In genomic region chr12:50025187-50026059, GRCh38 we compare ENCODE assay signal across 8 cellular contexts. TPM values are rescaled to one million over a fixed set of nuclear protein-coding genes. Genes with fewer than 3 reads are reported as not detected.
DNase-seq lines count a peak whose midpoint lies in the region; ATAC-seq, FAIRE-seq and TF ChIP-seq lines count a peak whose summit lies in the region.

RACGAP1 (minus strand) TSS chr12:50025494; CDS start chr12:50016715, 8,779 bp downstream.

- peaks cover 11 to 22% of the 10 kb centered on the region in 2 donors for H3K4me1 Mint-ChIP-seq in natural killer cell treated with Interleukin-12 subunit alpha and Interleukin-12 subunit beta and Interleukin-15 and Interleukin-18, amount 100 ng/mL, for 72 hours (ENCODE audit: low read depth in 2 of 2)

- peak within 1 kb of the TSS; percentile 81 for H3K4me2 ChIP-seq in Loucy (ENCODE audit: low read depth, low read length, poor library complexity, severe bottlenecking)

- no peaks in the 10 kb centered on the region for H3K27me3 Mint-ChIP-seq in natural killer cell treated with Interleukin-12 subunit alpha and Interleukin-12 subunit beta and Interleukin-15 and Interleukin-18, amount 100 ng/mL, for 72 hours

- no peaks in the 10 kb centered on the region for H3K36me3 ChIP-seq in Loucy (ENCODE audit: insufficient read depth, low read length)

- H3K4me3 Mint-ChIP-seq in natural killer cell treated with Interleukin-12 subunit alpha and Interleukin-12 subunit beta and Interleukin-15 and Interleukin-18, amount 100 ng/mL, for 72 hours, result peak within 1 kb of the TSS; percentile 99

- H3K27ac Mint-ChIP-seq in natural killer cell treated with Interleukin-12 subunit alpha and Interleukin-12 subunit beta and Interleukin-15 and Interleukin-18, amount 100 ng/mL, for 72 hours, result peak within 1 kb of the TSS; percentile 88 to 95

- peak; percentile 99 for ATAC-seq in natural killer cell treated with Interleukin-12 subunit alpha and Interleukin-12 subunit beta and Interleukin-15 and Interleukin-18, amount 100 ng/mL, for 72 hours
- ATAC-seq in stimulated activated naive CD8-positive, alpha-beta T cell treated with anti-CD3 and anti-CD28 coated beads, Interleukin-15, Interleukin-2, amounts not matched to agents 100 U/mL and 50 U/mL, for 24 hours, result peak; percentile 98

- DNase-seq in EL, result peak; percentile 99
- DNase-seq in H54 (ENCODE audit: insufficient read length, low spot score), result peak; percentile 90
- DNase-seq in activated T-helper 9 cell treated with anti-CD3 and anti-CD28 coated beads, Interleukin-2, amount 50 U/mL, for 16 hours (ENCODE audit: low read depth), result peak; percentile 90
- peak; percentile 99 for DNase-seq in fibroblast of pulmonary artery (ENCODE audit: low read depth)
- DNase-seq in natural killer cell treated with Interleukin-12 subunit alpha and Interleukin-12 subunit beta and Interleukin-15 and Interleukin-18, amount 100 ng/mL, for 72 hours (ENCODE audit: low spot score), result peak; percentile 97
- peak; percentile 94 for DNase-seq in stimulated activated naive CD8-positive, alpha-beta T cell treated with anti-CD3 and anti-CD28 coated beads, Interleukin-15, Interleukin-2, amounts not matched to agents 100 U/mL and 50 U/mL, for 24 hours

- peaks cover 7% of the 10 kb centered on the region for H3K27me3 ChIP-seq in Loucy (ENCODE audit: insufficient read depth, low read length, poor library complexity, severe bottlenecking)

- peak within 1 kb of the TSS; percentile 97 for H3K9ac ChIP-seq in Loucy (ENCODE audit: low read depth, low read length, poor library complexity, severe bottlenecking)

- peaks cover 23% of the 10 kb centered on the region for H4K20me1 ChIP-seq in Loucy (ENCODE audit: insufficient read depth, low read length, poor library complexity, severe bottlenecking)

- no peaks in the 10 kb centered on the region for H3K9me2 ChIP-seq in Loucy (replicated peaks; ENCODE audit: low read depth, low read length)

- H3K9me3 Mint-ChIP-seq in natural killer cell treated with Interleukin-12 subunit alpha and Interleukin-12 subunit beta and Interleukin-15 and Interleukin-18, amount 100 ng/mL, for 72 hours, result peaks cover 3% of the 10 kb centered on the region

- H3K9me3 ChIP-seq in Loucy (ENCODE audit: insufficient read depth, low read depth, low read length), result no peaks in the 10 kb centered on the region

- peaks cover 44% of the 10 kb centered on the region for H3K4me1 ChIP-seq in Loucy (ENCODE audit: insufficient read depth, low read length, poor library complexity, severe bottlenecking)

- H3K4me3 ChIP-seq in Loucy (ENCODE audit: low read length, poor library complexity, severe bottlenecking), result peak within 1 kb of the TSS; percentile 97
- H3K4me3 ChIP-seq in fibroblast of pulmonary artery (replicated peaks; ENCODE audit: low read depth, low read length), result peak within 1 kb of the TSS; percentile 88

- peak within 1 kb of the TSS; percentile 83 for H2AFZ ChIP-seq in Loucy (ENCODE audit: low read length)

- H3F3A ChIP-seq in Loucy (ENCODE audit: low read depth), result no peaks in the 10 kb centered on the region

- H3K79me2 ChIP-seq in Loucy (ENCODE audit: insufficient read depth, low read length), result peaks cover 49% of the 10 kb centered on the region

- FAIRE-seq in H54 (lab: Jason Lieb, UNC), result peak; percentile 94

- peaks cover 17% of the 10 kb centered on the region for H3K36me3 Mint-ChIP-seq in natural killer cell treated with Interleukin-12 subunit alpha and Interleukin-12 subunit beta and Interleukin-15 and Interleukin-18, amount 100 ng/mL, for 72 hours

- TF ChIP-seq POLR2A in H54 (IDR thresholded peaks at IDR 0.05; ENCODE audit: low read depth, low read length) (peak; percentile 74), Raji (IDR thresholded peaks at IDR 0.05; ENCODE audit: insufficient read depth, low read depth, low read length) (peak; percentile 74)

- TF ChIP-seq CTCF in Loucy (conservative IDR thresholded peaks at IDR 0.05; ENCODE audit: low read length), result no peak
- no peak for TF ChIP-seq CTCF in fibroblast of pulmonary artery (IDR thresholded peaks at IDR 0.05; ENCODE audit: low read length, missing control alignments)

RNA-seq across cellular contexts. Expression of gene RACGAP1, which starts in this region (rescaled TPM):
- 100 to 1,000 TPM in 1 of 2 donors, 10 to 100 TPM in 1; 72.2 to 107 TPM for total RNA-seq in natural killer cell treated with Interleukin-12 subunit alpha and Interleukin-12 subunit beta and Interleukin-15 and Interleukin-18, amount 100 ng/mL, for 72 hours

Comparison
In these comparisons a context has a peak if more than half of its experiments do, and no peak if none do; other contexts are left out.
1. Peak in every context shown above with its lines: DNase-seq, ATAC-seq and H3K4me3 ChIP-seq.